In genomic region chr10:71746344-71747037, GRCh38 we compare ENCODE assay signal across 1 cellular context.
TF ChIP-seq lines count a peak whose summit lies in the region.

No MANE protein-coding gene starts in this region.

TF ChIP-seq in K562, 482 proteins besides CTCF, POLR2A, EP300 and RAD21 (continued from another document and continues in another):
- TF ChIP-seq, protein P1, sequence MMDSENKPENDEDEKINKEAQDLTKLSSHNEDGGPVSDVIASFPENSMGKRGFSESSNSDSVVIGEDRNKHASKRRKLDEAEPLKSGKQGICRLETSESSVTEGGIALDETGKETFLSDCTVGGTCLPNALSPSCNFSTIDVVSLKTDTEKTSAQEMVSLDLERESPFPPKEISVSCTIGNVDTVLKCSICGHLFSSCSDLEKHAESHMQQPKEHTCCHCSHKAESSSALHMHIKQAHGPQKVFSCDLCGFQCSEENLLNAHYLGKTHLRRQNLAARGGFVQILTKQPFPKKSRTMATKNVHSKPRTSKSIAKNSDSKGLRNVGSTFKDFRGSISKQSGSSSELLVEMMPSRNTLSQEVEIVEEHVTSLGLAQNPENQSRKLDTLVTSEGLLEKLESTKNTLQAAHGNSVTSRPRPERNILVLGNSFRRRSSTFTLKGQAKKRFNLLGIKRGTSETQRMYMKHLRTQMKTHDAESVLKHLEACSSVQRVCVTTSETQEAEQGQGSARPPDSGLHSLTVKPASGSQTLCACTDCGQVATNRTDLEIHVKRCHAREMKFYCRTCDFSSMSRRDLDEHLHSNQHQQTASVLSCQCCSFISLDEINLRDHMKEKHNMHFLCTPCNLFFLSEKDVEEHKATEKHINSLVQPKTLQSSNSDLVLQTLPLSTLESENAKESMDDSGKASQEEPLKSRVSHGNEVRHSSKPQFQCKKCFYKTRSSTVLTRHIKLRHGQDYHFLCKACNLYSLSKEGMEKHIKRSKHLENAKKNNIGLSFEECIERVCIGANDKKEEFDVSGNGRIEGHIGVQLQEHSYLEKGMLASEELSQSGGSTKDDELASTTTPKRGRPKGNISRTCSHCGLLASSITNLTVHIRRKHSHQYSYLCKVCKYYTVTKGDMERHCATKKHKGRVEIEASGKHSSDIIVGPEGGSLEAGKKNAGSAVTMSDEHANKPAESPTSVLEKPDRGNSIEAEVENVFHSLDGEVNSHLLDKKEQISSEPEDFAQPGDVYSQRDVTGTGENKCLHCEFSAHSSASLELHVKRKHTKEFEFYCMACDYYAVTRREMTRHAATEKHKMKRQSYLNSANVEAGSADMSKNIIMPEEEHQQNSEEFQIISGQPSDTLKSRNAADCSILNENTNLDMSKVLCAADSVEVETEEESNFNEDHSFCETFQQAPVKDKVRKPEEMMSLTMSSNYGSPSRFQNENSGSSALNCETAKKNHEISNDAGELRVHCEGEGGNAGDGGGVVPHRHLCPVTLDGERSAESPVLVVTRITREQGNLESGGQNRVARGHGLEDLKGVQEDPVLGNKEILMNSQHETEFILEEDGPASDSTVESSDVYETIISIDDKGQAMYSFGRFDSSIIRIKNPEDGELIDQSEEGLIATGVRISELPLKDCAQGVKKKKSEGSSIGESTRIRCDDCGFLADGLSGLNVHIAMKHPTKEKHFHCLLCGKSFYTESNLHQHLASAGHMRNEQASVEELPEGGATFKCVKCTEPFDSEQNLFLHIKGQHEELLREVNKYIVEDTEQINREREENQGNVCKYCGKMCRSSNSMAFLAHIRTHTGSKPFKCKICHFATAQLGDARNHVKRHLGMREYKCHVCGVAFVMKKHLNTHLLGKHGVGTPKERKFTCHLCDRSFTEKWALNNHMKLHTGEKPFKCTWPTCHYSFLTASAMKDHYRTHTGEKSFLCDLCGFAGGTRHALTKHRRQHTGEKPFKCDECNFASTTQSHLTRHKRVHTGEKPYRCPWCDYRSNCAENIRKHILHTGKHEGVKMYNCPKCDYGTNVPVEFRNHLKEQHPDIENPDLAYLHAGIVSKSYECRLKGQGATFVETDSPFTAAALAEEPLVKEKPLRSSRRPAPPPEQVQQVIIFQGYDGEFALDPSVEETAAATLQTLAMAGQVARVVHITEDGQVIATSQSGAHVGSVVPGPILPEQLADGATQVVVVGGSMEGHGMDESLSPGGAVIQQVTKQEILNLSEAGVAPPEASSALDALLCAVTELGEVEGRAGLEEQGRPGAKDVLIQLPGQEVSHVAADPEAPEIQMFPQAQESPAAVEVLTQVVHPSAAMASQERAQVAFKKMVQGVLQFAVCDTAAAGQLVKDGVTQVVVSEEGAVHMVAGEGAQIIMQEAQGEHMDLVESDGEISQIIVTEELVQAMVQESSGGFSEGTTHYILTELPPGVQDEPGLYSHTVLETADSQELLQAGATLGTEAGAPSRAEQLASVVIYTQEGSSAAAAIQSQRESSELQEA (IDR thresholded peaks at IDR 0.05; ENCODE audit: low read depth), result no peak
- no peak for TF ChIP-seq THAP7 (CRISPR knock-in tag; IDR thresholded peaks at IDR 0.05)
- TF ChIP-seq POLR2AphosphoS5 (IDR thresholded peaks at IDR 0.05; ENCODE audit: control insufficient read depth, insufficient read depth, low read depth, low read length), result no peak
- TF ChIP-seq HDAC1 (IDR thresholded peaks at IDR 0.05), result peak in 1 of 2 experiments; percentile 62; a peak in 2 of 4 replicates
- TF ChIP-seq ETS1 (conservative IDR thresholded peaks at IDR 0.05; ENCODE audit: control insufficient read depth, low read depth, low read length), result no peak; the same call in 1 of the 2 replicates
- no peak for TF ChIP-seq IRF2 (CRISPR knock-in tag; IDR thresholded peaks at IDR 0.05)
- no peak for TF ChIP-seq ZNF707 (CRISPR knock-in tag; conservative IDR thresholded peaks at IDR 0.05)
- peak; percentile 79 to 90 for TF ChIP-seq MAZ (CRISPR knock-in tag; conservative IDR thresholded peaks at IDR 0.05 in 1 of 2, IDR thresholded peaks at IDR 0.05 in 1 of 2)
- no peak for TF ChIP-seq ILK (tag; IDR thresholded peaks at IDR 0.05; ENCODE audit: borderline replicate concordance, low read depth)
- TF ChIP-seq PHF21A (IDR thresholded peaks at IDR 0.05; ENCODE audit: borderline replicate concordance, low read depth), result no peak
- no peak for TF ChIP-seq NELFE (IDR thresholded peaks at IDR 0.05; ENCODE audit: insufficient read depth, insufficient read length)
- no peak for TF ChIP-seq EWSR1 (IDR thresholded peaks at IDR 0.05; ENCODE audit: borderline replicate concordance, low read depth, partially characterized antibody)
- TF ChIP-seq ATF6 (CRISPR knock-in tag; IDR thresholded peaks at IDR 0.05), result no peak
- no peak for TF ChIP-seq SIN3A (IDR thresholded peaks at IDR 0.05; ENCODE audit: borderline replicate concordance in 2 of 2, control insufficient read depth in 1 of 2, low read depth in 2 of 2, low read length in 2 of 2)
- no peak for TF ChIP-seq ZNF431 (CRISPR knock-in tag; IDR thresholded peaks at IDR 0.05)
- peak; percentile 57; the same call in 1 of the 2 replicates for TF ChIP-seq SMAD3 (CRISPR knock-in tag; conservative IDR thresholded peaks at IDR 0.05)
- no peak for TF ChIP-seq KHSRP (IDR thresholded peaks at IDR 0.05)
- TF ChIP-seq, protein P2, sequence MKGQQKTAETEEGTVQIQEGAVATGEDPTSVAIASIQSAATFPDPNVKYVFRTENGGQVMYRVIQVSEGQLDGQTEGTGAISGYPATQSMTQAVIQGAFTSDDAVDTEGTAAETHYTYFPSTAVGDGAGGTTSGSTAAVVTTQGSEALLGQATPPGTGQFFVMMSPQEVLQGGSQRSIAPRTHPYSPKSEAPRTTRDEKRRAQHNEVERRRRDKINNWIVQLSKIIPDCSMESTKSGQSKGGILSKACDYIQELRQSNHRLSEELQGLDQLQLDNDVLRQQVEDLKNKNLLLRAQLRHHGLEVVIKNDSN (CRISPR knock-in tag; IDR thresholded peaks at IDR 0.05), result peak; percentile 55; the same call in 1 of the 2 replicates
- TF ChIP-seq, protein P3, sequence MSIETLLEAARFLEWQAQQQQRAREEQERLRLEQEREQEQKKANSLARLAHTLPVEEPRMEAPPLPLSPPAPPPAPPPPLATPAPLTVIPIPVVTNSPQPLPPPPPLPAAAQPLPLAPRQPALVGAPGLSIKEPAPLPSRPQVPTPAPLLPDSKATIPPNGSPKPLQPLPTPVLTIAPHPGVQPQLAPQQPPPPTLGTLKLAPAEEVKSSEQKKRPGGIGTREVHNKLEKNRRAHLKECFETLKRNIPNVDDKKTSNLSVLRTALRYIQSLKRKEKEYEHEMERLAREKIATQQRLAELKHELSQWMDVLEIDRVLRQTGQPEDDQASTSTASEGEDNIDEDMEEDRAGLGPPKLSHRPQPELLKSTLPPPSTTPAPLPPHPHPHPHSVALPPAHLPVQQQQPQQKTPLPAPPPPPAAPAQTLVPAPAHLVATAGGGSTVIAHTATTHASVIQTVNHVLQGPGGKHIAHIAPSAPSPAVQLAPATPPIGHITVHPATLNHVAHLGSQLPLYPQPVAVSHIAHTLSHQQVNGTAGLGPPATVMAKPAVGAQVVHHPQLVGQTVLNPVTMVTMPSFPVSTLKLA (conservative IDR thresholded peaks at IDR 0.05), result peak; percentile 48 to 76; a peak in 3 of 4 replicates
- TF ChIP-seq ELF4 (CRISPR knock-in tag; IDR thresholded peaks at IDR 0.05), result peak; percentile 83
- TF ChIP-seq MAFK (IDR thresholded peaks at IDR 0.05; ENCODE audit: low read length), result no peak
- TF ChIP-seq CHD7 (IDR thresholded peaks at IDR 0.05; ENCODE audit: low read depth, low read length), result no peak
